ENCODE assay signal across 8 cellular contexts in genomic region chr2:120223034-120223912, GRCh38. TPM values are rescaled to one million over a fixed set of nuclear protein-coding genes. Genes with fewer than 3 reads are reported as not detected.
A peak's percentile ranks its signal among the peaks of the same experiment; 100 is the strongest.
DNase-seq lines count a peak whose midpoint lies in the region; ATAC-seq and TF ChIP-seq lines count a peak whose summit lies in the region.

Gene TMEM185B (minus strand): TSS chr2:120223400. CDS start chr2:120222976, 424 bp downstream.

- peak within 1 kb of the TSS; percentile 62 for H3K4me3 ChIP-seq in HUES64 (ENCODE audit: low read length)
- H3K4me3 ChIP-seq in OCI-LY7 (ENCODE audit: low read depth, low read length, poor library complexity, severe bottlenecking), result peak within 1 kb of the TSS; percentile 76
- H3K4me3 ChIP-seq in esophagus (ENCODE audit: low read depth in 1 of 2, low read length in 2 of 2), result peak within 1 kb of the TSS; percentile 41 to 71
- peak within 1 kb of the TSS; percentile 60 to 65 for H3K4me3 ChIP-seq in muscle layer of duodenum (ENCODE audit: low read depth in 1 of 2, low read length in 2 of 2)

- peak within 1 kb of the TSS; percentile 84 for H3K4me2 ChIP-seq in OCI-LY7 (ENCODE audit: low read length)

- ATAC-seq in GM21515 (IDR thresholded peaks at IDR 0.05; ENCODE audit: unreplicated experiment), result peak; percentile 85

- H3K36me3 ChIP-seq in HUES64 (ENCODE audit: insufficient read depth, low read length) (peaks cover 12% of the 10 kb centered on the region), OCI-LY7 (ENCODE audit: insufficient read depth, low read length) (peaks cover 24% of the 10 kb centered on the region; the same call in 1 of the 2 replicates), esophagus (ENCODE audit: control insufficient read depth in 2 of 2, insufficient read depth in 2 of 2, low read length in 1 of 2) (no peaks in the 10 kb centered on the region), muscle layer of duodenum (ENCODE audit: control insufficient read depth in 1 of 2, insufficient read depth in 2 of 2, low read length in 2 of 2) (peaks cover 10 to 14% of the 10 kb centered on the region in 2 donors)

- CTCF ChIA-PET in OCI-LY7 (lab: Charles Lee; ENCODE audit: unreplicated experiment), result interaction anchor here (0.6 to 0.7 kb wide), 2 partner anchors 49 to 93 kb away, joined by 3 read pairs; no protein-coding TSS in a partner anchor

- H3K9me3 ChIP-seq in HUES64 (ENCODE audit: insufficient read depth, low read depth, low read length), result peaks cover 8% of the 10 kb centered on the region
- H3K9me3 ChIP-seq in OCI-LY7 (ENCODE audit: low read length), result no peaks in the 10 kb centered on the region
- H3K9me3 ChIP-seq in esophagus (ENCODE audit: control insufficient read depth in 2 of 2, insufficient read depth in 1 of 2, low read depth in 1 of 2, low read length in 1 of 2), result peaks cover 0 to 6% of the 10 kb centered on the region in 2 donors
- peaks cover 0 to 4% of the 10 kb centered on the region in 2 donors for H3K9me3 ChIP-seq in muscle layer of duodenum (ENCODE audit: control insufficient read depth in 1 of 2, low read length in 2 of 2)

- no TSS peak for BruUV-seq in OCI-LY7 (replicated peaks; lab: Mats Ljungman, UMichigan)

- H3K79me2 ChIP-seq in OCI-LY7 (ENCODE audit: insufficient read depth, low read depth, low read length), result peaks cover 23% of the 10 kb centered on the region

- peak within 1 kb of the TSS; percentile 62 for H2AFZ ChIP-seq in OCI-LY7 (ENCODE audit: low read length)

- H3K4me1 ChIP-seq in HUES64 (ENCODE audit: insufficient read depth, low read length), result no peaks in the 10 kb centered on the region
- H3K4me1 ChIP-seq in OCI-LY7 (ENCODE audit: insufficient read depth, low read length, poor library complexity, severe bottlenecking), result peaks cover 55% of the 10 kb centered on the region
- H3K4me1 ChIP-seq in esophagus (ENCODE audit: control insufficient read depth in 2 of 2, insufficient read depth in 2 of 2, low read length in 1 of 2), result peaks cover 11 to 12% of the 10 kb centered on the region in 2 donors
- peaks cover 4 to 16% of the 10 kb centered on the region in 2 donors for H3K4me1 ChIP-seq in muscle layer of duodenum (ENCODE audit: control insufficient read depth in 1 of 2, insufficient read depth in 2 of 2, low read length in 2 of 2)

- H3K27ac ChIP-seq in HUES64 (ENCODE audit: low read depth, low read length), result peak within 1 kb of the TSS; percentile 89
- H3K27ac ChIP-seq in OCI-LY7 (ENCODE audit: low read depth, low read length, poor library complexity, severe bottlenecking), result peak within 1 kb of the TSS; percentile 78
- H3K27ac ChIP-seq in esophagus (ENCODE audit: low read depth in 2 of 2, low read length in 1 of 2), result peak within 1 kb of the TSS; percentile 88 to 96
- no peak within 1 kb of the TSS for H3K27ac ChIP-seq in muscle layer of duodenum (ENCODE audit: low read length)

- H4K20me1 ChIP-seq in OCI-LY7 (ENCODE audit: insufficient read depth, low read length), result peaks cover 7% of the 10 kb centered on the region; the same call in 1 of the 2 replicates

- POLR2A ChIA-PET in OCI-LY7 (lab: Charles Lee), result interaction anchor here (1.0 to 1.5 kb wide), 4 partner anchors 8 to 90 kb away, joined by 3 to 12 read pairs (median 4); no protein-coding TSS in a partner anchor

- H3K9me2 ChIP-seq in OCI-LY7 (ENCODE audit: insufficient read depth, low read length), result no peaks in the 10 kb centered on the region

- intact Hi-C loops in OCI-LY7 (cut with micrococcal nuclease; ENCODE audit: unreplicated experiment), result loop anchor here (1.0 to 5.0 kb wide), 3 partner anchors 46 to 466 kb away; partner anchors contain the start of genes EPB41L5 and PTPN4

- peak within 1 kb of the TSS; percentile 82 for H3K9ac ChIP-seq in HUES64 (ENCODE audit: low read depth, low read length)

- TF ChIP-seq CTCF in OCI-LY7 (conservative IDR thresholded peaks at IDR 0.05; ENCODE audit: low read length), result peak; percentile 40; the same call in 1 of the 2 replicates

- 2% methylated on average over 108 of the region's 108 CpGs for WGBS in HUES64
- WGBS in esophagus, 2 donors, result 2 to 3% methylated on average over 97 to 108 of the region's 108 CpGs

- H3K27me3 ChIP-seq in HUES64 (ENCODE audit: insufficient read depth, low read length) (peaks cover 48% of the 10 kb centered on the region), esophagus (ENCODE audit: control insufficient read depth in 1 of 2, insufficient read depth in 2 of 2, low read length in 2 of 2) (no peaks in the 10 kb centered on the region), muscle layer of duodenum (ENCODE audit: low read depth, low read length) (no peaks in the 10 kb centered on the region)

- DNase-seq in DMS153 (lab: John Stamatoyannopoulos, UW), result peak; percentile 84
- peak; percentile 90 for DNase-seq in OCI-LY7 (ENCODE audit: low spot score)
- peak; percentile 92 for DNase-seq in activated T-cell treated with anti-CD3 and anti-CD28 coated beads for 48 hours (ENCODE audit: low read depth)
- peak; percentile 78 to 82 for DNase-seq in stimulated activated CD8-positive, alpha-beta memory T cell treated with anti-CD3 and anti-CD28 coated beads, Interleukin-7, amount 100 ng/mL, for 48 hours (ENCODE audit: extremely low read depth in 1 of 2, low read depth in 1 of 2)

RNA-seq across cellular contexts. Expression of gene TMEM185B, which starts in this region (rescaled TPM):
- polyA plus RNA-seq in HUES64 (2013, experiment 1 of 2), result 14.5 TPM
- polyA plus RNA-seq in HUES64 (2013, experiment 2 of 2), result 12.9 TPM
- total RNA-seq in OCI-LY7 (2014; rRNA removed; shearing (Covaris generic)), result 28.7 and 30.2 TPM in 2 replicates
- total RNA-seq in OCI-LY7 (2022), result 21.4 and 24.4 TPM in 2 replicates
- polyA plus RNA-seq in esophagus, result 1 to 10 TPM; 3.6 to 8.8 TPM
